In the genomic region with DNA sequence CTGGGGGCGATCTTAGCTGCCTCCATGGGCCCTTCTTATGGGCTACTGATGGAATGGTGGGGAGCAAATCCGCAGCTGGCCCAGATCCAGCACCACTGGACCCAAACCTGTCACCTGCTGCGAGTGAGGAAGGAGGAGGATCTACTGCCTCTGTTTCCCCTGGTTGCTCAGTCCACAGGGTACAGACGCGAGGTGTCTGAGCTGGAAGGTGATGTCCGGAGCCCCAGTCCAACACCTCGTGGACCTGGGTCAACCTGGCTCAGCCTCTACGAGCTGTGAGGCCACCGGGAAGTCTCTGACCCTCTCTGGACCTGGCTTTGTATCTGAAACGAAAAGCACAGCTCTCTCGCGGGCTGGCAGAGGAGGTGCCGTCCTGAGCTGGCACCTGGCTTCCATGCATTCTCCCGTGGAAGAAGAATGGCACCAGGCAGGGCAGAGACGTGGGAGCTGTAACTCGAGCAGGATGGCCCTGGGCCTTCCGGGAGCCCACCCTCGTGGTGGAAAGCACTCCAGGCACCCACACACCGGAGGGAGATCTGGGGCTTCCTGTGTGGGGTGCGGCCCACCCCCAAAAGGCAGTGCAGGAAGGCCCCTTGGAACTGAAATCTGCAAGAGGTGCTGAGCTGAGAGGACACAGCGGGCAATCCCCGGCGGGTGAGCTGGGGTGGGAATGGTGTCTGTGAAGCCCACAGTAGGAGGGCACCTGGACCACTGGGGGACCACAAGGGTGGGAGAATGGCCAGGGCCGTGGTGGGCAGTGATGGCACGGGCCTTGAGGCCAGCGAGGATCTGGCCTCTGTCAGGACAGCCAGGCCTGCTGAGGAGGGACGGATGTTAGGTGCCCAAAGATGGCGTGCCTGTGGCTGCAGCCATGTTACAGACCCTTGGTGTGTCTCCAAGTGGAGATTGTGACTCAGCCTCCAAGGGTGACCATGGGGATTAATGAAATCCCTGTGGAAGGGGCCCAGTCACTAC, we compare ENCODE assay signal across 15 cellular contexts.
"Had no signal": no experiment of that assay in that cellular context is flagged by ENCODE, and none has a peak within 500 bp of the region (broad histone marks: within the 10 kb centered on the region; RNA-seq: fewer than 3 reads in every experiment).

No MANE protein-coding gene starts in this region.

- H3K4me3 ChIP-seq: gastroesophageal sphincter, hepatocyte, lung, prostate gland, testis had no signal

- DNase-seq: activated CD4-positive, alpha-beta T cell treated with anti-CD3 and anti-CD28 coated beads for 48 hours; activated naive CD4-positive, alpha-beta T cell treated with anti-CD3 and anti-CD28 coated beads for 36 hours; effector memory CD8-positive, alpha-beta T cell; naive B cell; stimulated activated CD4-positive, alpha-beta T cell treated with anti-CD3 and anti-CD28 coated beads, Interleukin-2, amount 100 ng/mL, for 48 hours; stimulated activated CD8-positive, alpha-beta memory T cell treated with anti-CD3 and anti-CD28 coated beads, Interleukin-4, amount 100 ng/mL, for 48 hours; testis had no signal

- H3K4me1 ChIP-seq: testis had no signal

- H3K27me3 ChIP-seq: testis had no signal

- H3K36me3 ChIP-seq: gastroesophageal sphincter, prostate gland had no signal

- H3K9me3 ChIP-seq: gastroesophageal sphincter, prostate gland, testis had no signal

- H3K4me2 ChIP-seq: hepatocyte had no signal

- H3K27ac ChIP-seq: gastroesophageal sphincter, hepatocyte, prostate gland, testis, VCaP had no signal

- H3K79me2 ChIP-seq: hepatocyte had no signal

- FAIRE-seq: urothelium cell line had no signal

- ATAC-seq: effector memory CD8-positive, alpha-beta T cell; gastroesophageal sphincter; sciatic nerve; T-cell had no signal

- H2AFZ ChIP-seq: hepatocyte had no signal
